ENCODE assay signal across 9 cellular contexts in genomic region chr6:27617046-27617687, GRCh38.
A peak's percentile ranks its signal among the peaks of the same experiment; 100 is the strongest.
DNase-seq lines count a peak whose midpoint lies in the region; ATAC-seq, FAIRE-seq and TF ChIP-seq lines count a peak whose summit lies in the region.
"Had no signal": no experiment of that assay in that cellular context is flagged by ENCODE, and none has a peak within 500 bp of the region (broad histone marks: within the 10 kb centered on the region; RNA-seq: fewer than 3 reads in every experiment).

No MANE protein-coding gene starts in this region.

- peak overlapping the region in 3 of 5 experiments; percentile 1 to 85 (median 62) for H3K27ac Mint-ChIP-seq in brain

- H3K9me3 Mint-ChIP-seq in brain = peaks cover 0 to 7% (median 0%) of the 10 kb centered on the region in 5 experiments

- peaks cover 21% of the 10 kb centered on the region for H3K4me1 Mint-ChIP-seq in brain

- peak overlapping the region; percentile 77 to 97 (median 94) for H3K4me3 Mint-ChIP-seq in brain

- no peak for DNase-seq in BE2C
- no peak for DNase-seq in HTR-8/SVneo (ENCODE audit: insufficient read length, low spot score)
- DNase-seq in HuH-7.5 (ENCODE audit: low spot score) = no peak
- no peak for DNase-seq in DMS53 treated with DMSO at 0.1 percent for 48 hours (lab: John Stamatoyannopoulos, UW; ENCODE audit: unreplicated experiment)
- DNase-seq: GOT3 had no signal

- H3K4me1 ChIP-seq in BE2C (no peaks in the 10 kb centered on the region), mucosa of rectum (ENCODE audit: control insufficient read depth in 2 of 2, insufficient read depth in 2 of 2, low read length in 2 of 2) (peaks cover 4 to 5% of the 10 kb centered on the region in 2 donors)

- peaks cover 64% of the 10 kb centered on the region for H3K27me3 Mint-ChIP-seq in brain

- no peak for ATAC-seq in HG03460 (IDR thresholded peaks at IDR 0.05; ENCODE audit: unreplicated experiment)
- no peak for ATAC-seq in GM21737 (IDR thresholded peaks at IDR 0.05; ENCODE audit: unreplicated experiment)

- H3K27me3 ChIP-seq in BE2C (0 out of 2 replicates have a peak, but pooled peaks cover 2% of the 10 kb centered on the region), mucosa of rectum (ENCODE audit: control insufficient read depth in 2 of 2, insufficient read depth in 2 of 2, low read length in 2 of 2) (peaks cover 2 to 12% of the 10 kb centered on the region in 2 donors)

- peak; percentile 13 for FAIRE-seq in HTR-8/SVneo (lab: Jason Lieb, UNC)

- no peak overlapping the region for H3K27ac ChIP-seq in mucosa of rectum (ENCODE audit: low read depth in 2 of 2, low read length in 2 of 2)

- H3K9ac ChIP-seq in mucosa of rectum (ENCODE audit: low read depth in 1 of 2, low read length in 2 of 2) = no peak overlapping the region

- TF ChIP-seq CTCF in BE2C (IDR thresholded peaks at IDR 0.05; ENCODE audit: low read depth, low read length) (no peak), brain (conservative IDR thresholded peaks at IDR 0.05) (no peak)

- H3K36me3 ChIP-seq in BE2C (no peaks in the 10 kb centered on the region), mucosa of rectum (ENCODE audit: control insufficient read depth in 2 of 2, insufficient read depth in 2 of 2, low read length in 2 of 2) (no peaks in the 10 kb centered on the region)

- H3K36me3 Mint-ChIP-seq in brain = no peaks in the 10 kb centered on the region

- peak overlapping the region; percentile 89 for H3K4me3 ChIP-seq in BE2C (ENCODE audit: low read depth, low read length)
- peak overlapping the region; percentile 54 to 68 for H3K4me3 ChIP-seq in mucosa of rectum (ENCODE audit: low read length in 2 of 2)

- H3K9me3 ChIP-seq in BE2C (no peaks in the 10 kb centered on the region), mucosa of rectum (ENCODE audit: control insufficient read depth in 2 of 2, low read length in 2 of 2) (no peaks in the 10 kb centered on the region)
